12 cellular contexts compared by ENCODE assay signal in genomic region chr18:77209587-77209986, GRCh38. TPM values are rescaled to one million over a fixed set of nuclear protein-coding genes. Genes with fewer than 3 reads are reported as not detected.
DNase-seq lines count a peak whose midpoint lies in the region; ATAC-seq lines count a peak whose summit lies in the region.
"Had no signal": no experiment of that assay in that cellular context is flagged by ENCODE, and none has a peak within 500 bp of the region (broad histone marks: within the 10 kb centered on the region; RNA-seq: fewer than 3 reads in every experiment).

No MANE protein-coding gene starts in this region.

- no peak overlapping the region for H3K9ac ChIP-seq in mesenchymal stem cell (ENCODE audit: low read length)

- H3K27ac Mint-ChIP-seq in activated T-helper 2 cell treated with anti-CD3 and anti-CD28 coated beads, Interferon-gamma antibody, Interleukin-2, Interleukin-4, amounts not matched to agents 10 μg/mL and 5 μg/mL and 100 μg/mL, durations not matched to agents 14 hours and 24 hours and 36 hours: peak overlapping the region; percentile 79

- H3K79me1 ChIP-seq in mesenchymal stem cell (replicated peaks; ENCODE audit: low read length, poor library complexity, severe bottlenecking): no peaks in the 10 kb centered on the region

- H2AK5ac ChIP-seq in mesenchymal stem cell (ENCODE audit: low read length, severe bottlenecking): peak overlapping the region; percentile 63

- DNase-seq in AG20443 (ENCODE audit: low spot score): peak; percentile 32
- DNase-seq in HCEC 1CT: peak; percentile 62
- DNase-seq in activated T-helper 2 cell treated with anti-CD3 and anti-CD28 coated beads, Interferon-gamma antibody, Interleukin-2, Interleukin-4, amounts not matched to agents 10 μg/mL and 5 μg/mL and 100 μg/mL, durations not matched to agents 14 hours and 24 hours and 36 hours (ENCODE audit: low spot score): no peak
- peak; percentile 76 for DNase-seq in mesenchymal stem cell
- DNase-seq in DMS53 treated with DMSO at 0.1 percent for 48 hours (lab: John Stamatoyannopoulos, UW; ENCODE audit: unreplicated experiment): no peak
- DNase-seq in NCI-H2171 treated with DMSO at 0.1 percent for 48 hours (lab: John Stamatoyannopoulos, UW): no peak
- DNase-seq: activated gamma-delta T cell; NCI-H748 treated with DMSO at 0.1 percent for 48 hours; stimulated activated CD4-positive, alpha-beta T cell treated with anti-CD3 and anti-CD28 coated beads, Interleukin-4, amount 100 ng/mL, for 1 hour had no signal

- no peak overlapping the region for H3K4me3 ChIP-seq in mesenchymal stem cell (ENCODE audit: insufficient read depth in 1 of 2, low read depth in 1 of 2, low read length in 2 of 2)

- no peaks in the 10 kb centered on the region for H3K9me3 Mint-ChIP-seq in activated T-helper 2 cell treated with anti-CD3 and anti-CD28 coated beads, Interferon-gamma antibody, Interleukin-2, Interleukin-4, amounts not matched to agents 10 μg/mL and 5 μg/mL and 100 μg/mL, durations not matched to agents 14 hours and 24 hours and 36 hours

- peak overlapping the region in 1 of 2 experiments; percentile 78 for H3K18ac ChIP-seq in mesenchymal stem cell (ENCODE audit: low read depth in 1 of 2, low read length in 2 of 2)

- no peak overlapping the region for H3K27ac ChIP-seq in mesenchymal stem cell (ENCODE audit: low read length, poor library complexity, severe bottlenecking)
- H3K27ac ChIP-seq: thoracic aorta had no signal

- H4K8ac ChIP-seq in mesenchymal stem cell (ENCODE audit: low read length): no peak overlapping the region

- WGBS in mesenchymal stem cell: 76% methylated on average over 12 of the region's 12 CpGs

- H2BK5ac ChIP-seq in mesenchymal stem cell (ENCODE audit: low read depth, low read length, poor library complexity, severe bottlenecking): no peak overlapping the region

- no peak overlapping the region for H2BK120ac ChIP-seq in mesenchymal stem cell (ENCODE audit: low read depth, low read length)

- peak overlapping the region; percentile 79 for H3K4me3 Mint-ChIP-seq in activated T-helper 2 cell treated with anti-CD3 and anti-CD28 coated beads, Interferon-gamma antibody, Interleukin-2, Interleukin-4, amounts not matched to agents 10 μg/mL and 5 μg/mL and 100 μg/mL, durations not matched to agents 14 hours and 24 hours and 36 hours (ENCODE audit: low read depth)

- H3K9me3 ChIP-seq in mesenchymal stem cell (ENCODE audit: control insufficient read depth, low read length): peaks cover 9% of the 10 kb centered on the region
- H3K9me3 ChIP-seq: thoracic aorta had no signal

- H3K4me1 ChIP-seq in mesenchymal stem cell (ENCODE audit: control insufficient read depth, insufficient read depth, low read depth, low read length): peaks cover 16% of the 10 kb centered on the region

- H2BK12ac ChIP-seq in mesenchymal stem cell (ENCODE audit: low read length in 2 of 2): peak overlapping the region; percentile 49 to 83

- H2AFZ ChIP-seq in mesenchymal stem cell (ENCODE audit: low read depth, low read length): no peak overlapping the region

- H3K27me3 Mint-ChIP-seq in activated T-helper 2 cell treated with anti-CD3 and anti-CD28 coated beads, Interferon-gamma antibody, Interleukin-2, Interleukin-4, amounts not matched to agents 10 μg/mL and 5 μg/mL and 100 μg/mL, durations not matched to agents 14 hours and 24 hours and 36 hours (ENCODE audit: low read depth): peaks cover 2% of the 10 kb centered on the region

- ATAC-seq in HG03442 (IDR thresholded peaks at IDR 0.05; ENCODE audit: unreplicated experiment): no peak
- no peak for ATAC-seq in GM18907 (IDR thresholded peaks at IDR 0.05; ENCODE audit: unreplicated experiment)

- peak overlapping the region; percentile 8 for H2BK15ac ChIP-seq in mesenchymal stem cell (ENCODE audit: low read depth, poor library complexity, severe bottlenecking)

- intact Hi-C loops in activated T-helper 2 cell treated with anti-CD3 and anti-CD28 coated beads, Interferon-gamma antibody, Interleukin-2, Interleukin-4, amounts not matched to agents 10 μg/mL and 5 μg/mL and 100 μg/mL, durations not matched to agents 14 hours and 24 hours and 36 hours (cut with micrococcal nuclease): loop anchor here (1.0 to 5.0 kb wide), 3 partner anchors 75 to 142 kb away; no protein-coding TSS in a partner anchor

- no peaks in the 10 kb centered on the region for H3K36me3 ChIP-seq in mesenchymal stem cell (ENCODE audit: control insufficient read depth in 1 of 2, insufficient read depth in 2 of 2, low read depth in 1 of 2, low read length in 2 of 2)
- H3K36me3 ChIP-seq: thoracic aorta had no signal

- no peaks in the 10 kb centered on the region for H3K27me3 ChIP-seq in mesenchymal stem cell (ENCODE audit: control insufficient read depth in 1 of 2, insufficient read depth in 1 of 2, low read length in 2 of 2)

- no peaks in the 10 kb centered on the region for H3K36me3 Mint-ChIP-seq in activated T-helper 2 cell treated with anti-CD3 and anti-CD28 coated beads, Interferon-gamma antibody, Interleukin-2, Interleukin-4, amounts not matched to agents 10 μg/mL and 5 μg/mL and 100 μg/mL, durations not matched to agents 14 hours and 24 hours and 36 hours (ENCODE audit: low read depth)

- H3K4me2 ChIP-seq in mesenchymal stem cell (ENCODE audit: low read length, poor library complexity, severe bottlenecking): no peak overlapping the region

- no peak overlapping the region for H3K4ac ChIP-seq in mesenchymal stem cell (ENCODE audit: low read depth in 1 of 2, low read length in 2 of 2)

- H3K4me1 Mint-ChIP-seq in activated T-helper 2 cell treated with anti-CD3 and anti-CD28 coated beads, Interferon-gamma antibody, Interleukin-2, Interleukin-4, amounts not matched to agents 10 μg/mL and 5 μg/mL and 100 μg/mL, durations not matched to agents 14 hours and 24 hours and 36 hours (ENCODE audit: low read depth): peaks cover 41% of the 10 kb centered on the region

- H4K91ac ChIP-seq in mesenchymal stem cell (ENCODE audit: low read length): peak overlapping the region; percentile 82

- no peak overlapping the region for H3K23ac ChIP-seq in mesenchymal stem cell (ENCODE audit: low read length in 2 of 2)

- peak overlapping the region in 1 of 2 experiments; percentile 79 for H3K14ac ChIP-seq in mesenchymal stem cell (ENCODE audit: low read length in 2 of 2)

RNA-seq across cellular contexts. Expression of gene GALR1, which starts 40.1 kb away (rescaled TPM):
- not detected in 2 replicates for total RNA-seq in activated T-helper 2 cell treated with anti-CD3 and anti-CD28 coated beads, Interferon-gamma antibody, Interleukin-2, Interleukin-4, amounts not matched to agents 10 μg/mL and 5 μg/mL and 100 μg/mL, durations not matched to agents 14 hours and 24 hours and 36 hours
- not detected for polyA plus RNA-seq in mesenchymal stem cell (2013, experiment 1 of 2)
- polyA plus RNA-seq in mesenchymal stem cell (2013, experiment 2 of 2): not detected

Comparison
In these comparisons a context has a peak if more than half of its experiments do, and no peak if none do; other contexts are left out.
1. DNase-seq: peak in AG20443 (single experiment), HCEC 1CT (single experiment) and mesenchymal stem cell (single experiment); none in activated T-helper 2 cell treated with anti-CD3 and anti-CD28 coated beads, Interferon-gamma antibody, Interleukin-2, Interleukin-4, amounts not matched to agents 10 μg/mL and 5 μg/mL and 100 μg/mL, durations not matched to agents 14 hours and 24 hours and 36 hours (single experiment), DMS53 treated with DMSO at 0.1 percent for 48 hours (single experiment) and NCI-H2171 treated with DMSO at 0.1 percent for 48 hours (single experiment).